16 cellular contexts compared by ENCODE assay signal in genomic region chr11:9722023-9722422, GRCh38. TPM values are rescaled to one million over a fixed set of nuclear protein-coding genes. Genes with fewer than 3 reads are reported as not detected.
DNase-seq lines count a peak whose midpoint lies in the region; ATAC-seq and TF ChIP-seq lines count a peak whose summit lies in the region.
"Had no signal": no experiment of that assay in that cellular context is flagged by ENCODE, and none has a peak within 500 bp of the region (broad histone marks: within the 10 kb centered on the region; RNA-seq: fewer than 3 reads in every experiment).

No MANE protein-coding gene starts in this region.

- H3K36me3 ChIP-seq in left ventricle myocardium inferior: peaks cover 9% of the 10 kb centered on the region
- H3K36me3 ChIP-seq in Karpas-422 (ENCODE audit: insufficient read depth, low read length): peaks cover 33% of the 10 kb centered on the region; the same call in 1 of the 2 replicates
- peaks cover 0 to 7% (median 0%) of the 10 kb centered on the region in 5 donors for H3K36me3 ChIP-seq in subcutaneous abdominal adipose tissue (ENCODE audit: control insufficient read depth in 5 of 5, insufficient read depth in 5 of 5, low read length in 5 of 5)

- H3K27me3 ChIP-seq in left ventricle myocardium inferior (ENCODE audit: low read depth) (no peaks in the 10 kb centered on the region), Karpas-422 (ENCODE audit: low read length) (no peaks in the 10 kb centered on the region), subcutaneous abdominal adipose tissue (ENCODE audit: control insufficient read depth in 5 of 5, insufficient read depth in 4 of 5, low read length in 5 of 5) (no peaks in the 10 kb centered on the region)
- H3K27me3 ChIP-seq: BLaER1 treated with 17β-estradiol and CSF1 and Interleukin-3, amounts not matched to agents 10 nM and 100 nM had no signal

- DNase-seq in left ventricle myocardium inferior: no peak
- no peak for DNase-seq in Right ventricle myocardium inferior (ENCODE audit: missing footprints)
- no peak for DNase-seq in Karpas-422
- no peak for DNase-seq in memory B cell (ENCODE audit: low spot score in 2 of 2)
- DNase-seq in WTC11 (ENCODE audit: low spot score): no peak
- no peak for DNase-seq in SW480 (ENCODE audit: low spot score)
- DNase-seq in NAMALWA (ENCODE audit: low spot score): no peak
- DNase-seq: 8988T; AML-193; CD4-positive, CD25-positive, alpha-beta regulatory T cell; DMS53; GOT3; H9; IMR-90 had no signal

- H3K4me3 ChIP-seq in left ventricle myocardium inferior (no peak overlapping the region), Karpas-422 (ENCODE audit: low read length) (no peak overlapping the region), subcutaneous abdominal adipose tissue (ENCODE audit: low read depth in 1 of 5, low read length in 5 of 5) (no peak overlapping the region)
- H3K4me3 ChIP-seq: BLaER1 treated with 17β-estradiol and CSF1 and Interleukin-3, amounts not matched to agents 10 nM and 100 nM had no signal

- H3K79me2 ChIP-seq in Karpas-422 (ENCODE audit: low read length): peaks cover 90% of the 10 kb centered on the region

- H3K4me3 Mint-ChIP-seq in memory B cell: no peak overlapping the region
- no peak overlapping the region for H3K4me3 Mint-ChIP-seq in WTC11
- H3K4me3 Mint-ChIP-seq: CD4-positive, CD25-positive, alpha-beta regulatory T cell; H9 had no signal

- no peaks in the 10 kb centered on the region for H3K9me2 ChIP-seq in Karpas-422 (replicated peaks; ENCODE audit: insufficient read depth, low read length)

- no peak overlapping the region for H2AFZ ChIP-seq in Karpas-422 (ENCODE audit: low read length)

- H3K36me3 Mint-ChIP-seq in memory B cell (peaks cover 22% of the 10 kb centered on the region), WTC11 (peaks cover 4% of the 10 kb centered on the region)

- H3K27ac Mint-ChIP-seq in memory B cell (peak overlapping the region; percentile 91), WTC11 (no peak overlapping the region)

- H3K27ac ChIP-seq in left ventricle myocardium inferior (replicated peaks): peak overlapping the region; percentile 82
- H3K27ac ChIP-seq in Karpas-422 (ENCODE audit: low read length): peak overlapping the region; percentile 90
- H3K27ac ChIP-seq in subcutaneous abdominal adipose tissue (ENCODE audit: low read depth, low read length): peak overlapping the region; percentile 33
- H3K27ac ChIP-seq: BLaER1 treated with 17β-estradiol and CSF1 and Interleukin-3, amounts not matched to agents 10 nM and 100 nM had no signal

- no peak for ATAC-seq in Right ventricle myocardium inferior
- no peak for ATAC-seq in memory B cell (ENCODE audit: low read depth)
- no peak for ATAC-seq in WTC11

- TF ChIP-seq CTCF in left ventricle myocardium inferior (IDR thresholded peaks at IDR 0.05; ENCODE audit: borderline replicate concordance): no peak
- TF ChIP-seq CTCF in WTC11 (IDR thresholded peaks at IDR 0.05): no peak

- CTCF ChIA-PET in WTC11 (lab: Charles Lee): interaction anchor here (1.3 to 1.4 kb wide), 2 partner anchors 109 to 187 kb away, joined by 3 read pairs; no protein-coding TSS in a partner anchor

- no peak overlapping the region for H3K9ac ChIP-seq in Karpas-422 (ENCODE audit: low read length)
- H3K9ac ChIP-seq in subcutaneous abdominal adipose tissue (ENCODE audit: low read length in 5 of 5): no peak overlapping the region
- H3K9ac ChIP-seq: BLaER1 treated with 17β-estradiol and CSF1 and Interleukin-3, amounts not matched to agents 10 nM and 100 nM had no signal

- peaks cover 36% of the 10 kb centered on the region for H3K4me1 Mint-ChIP-seq in memory B cell
- peaks cover 15% of the 10 kb centered on the region for H3K4me1 Mint-ChIP-seq in WTC11

- intact Hi-C loops in left ventricle myocardium inferior (cut with micrococcal nuclease): no loop called here
- intact Hi-C loops in Right ventricle myocardium inferior (cut with DNase I): loop anchor here (5.0 kb wide), 1 partner anchor 40 kb away; no protein-coding TSS in a partner anchor

- H3K4me1 ChIP-seq in left ventricle myocardium inferior (peaks cover 47% of the 10 kb centered on the region), Karpas-422 (ENCODE audit: low read length) (peaks cover 86% of the 10 kb centered on the region), subcutaneous abdominal adipose tissue (ENCODE audit: control insufficient read depth in 5 of 5, insufficient read depth in 5 of 5, low read length in 5 of 5) (peaks cover 0 to 32% (median 23%) of the 10 kb centered on the region in 5 donors)

- H4K20me1 ChIP-seq in Karpas-422 (ENCODE audit: insufficient read depth, low read depth, low read length): no peaks in the 10 kb centered on the region

- H3K27me3 Mint-ChIP-seq in memory B cell (no peaks in the 10 kb centered on the region), WTC11 (ENCODE audit: low read depth) (no peaks in the 10 kb centered on the region)
- H3K27me3 Mint-ChIP-seq: CD4-positive, CD25-positive, alpha-beta regulatory T cell had no signal

- no peaks in the 10 kb centered on the region for H3K9me3 Mint-ChIP-seq in memory B cell
- H3K9me3 Mint-ChIP-seq in WTC11: no peaks in the 10 kb centered on the region
- H3K9me3 Mint-ChIP-seq: CD4-positive, CD25-positive, alpha-beta regulatory T cell; H9 had no signal

- POLR2A ChIA-PET in WTC11 (lab: Charles Lee): no interaction called here

- no peaks in the 10 kb centered on the region for H3K9me3 ChIP-seq in left ventricle myocardium inferior (replicated peaks)
- H3K9me3 ChIP-seq in Karpas-422 (ENCODE audit: low read length): no peaks in the 10 kb centered on the region
- no peaks in the 10 kb centered on the region for H3K9me3 ChIP-seq in subcutaneous abdominal adipose tissue (ENCODE audit: control insufficient read depth in 5 of 5, low read length in 5 of 5)

- H3K4me2 ChIP-seq in Karpas-422 (ENCODE audit: low read depth, low read length, poor library complexity, severe bottlenecking): no peak overlapping the region
- H3K4me2 ChIP-seq: BLaER1 treated with 17β-estradiol and CSF1 and Interleukin-3, amounts not matched to agents 10 nM and 100 nM had no signal

TF ChIP-seq in WTC11, 78 proteins besides CTCF, POLR2A, EP300 and RAD21:
- TF ChIP-seq TP53 (CRISPR knock-in tag; IDR thresholded peaks at IDR 0.05): no peak
- no peak for TF ChIP-seq OVOL2 (CRISPR knock-in tag; IDR thresholded peaks at IDR 0.05; ENCODE audit: borderline replicate concordance)
- no peak for TF ChIP-seq JUN (CRISPR knock-in tag; IDR thresholded peaks at IDR 0.05)
- TF ChIP-seq NFYB (CRISPR knock-in tag; conservative IDR thresholded peaks at IDR 0.05; ENCODE audit: low read depth): no peak
- TF ChIP-seq USF2 (CRISPR knock-in tag; IDR thresholded peaks at IDR 0.05): no peak
TF ChIP-seq in WTC11: peak in this region for 0.

RNA-seq across cellular contexts. Expression of gene SWAP70, which starts 58.1 kb away (rescaled TPM):
- 20.6 TPM for total RNA-seq in left ventricle myocardium inferior
- total RNA-seq in Right ventricle myocardium inferior: 22.6 TPM
- total RNA-seq in Karpas-422 (2014; rRNA removed; shearing (Covaris generic); ENCODE audit: low replicate concordance): 77.0 and 82.4 TPM in 2 replicates
- 24.1 to 27.8 TPM (median 27.6 TPM) in 3 replicates for total RNA-seq in WTC11 (2021)

Comparison
In these comparisons a context has a peak if more than half of its experiments do, and no peak if none do; other contexts are left out.
1. H3K27ac ChIP-seq: peak in every context shown above with its lines; median percentile 90 in Karpas-422; 82 in left ventricle myocardium inferior; 33 in subcutaneous abdominal adipose tissue.